21 cellular contexts compared by ENCODE assay signal in the genomic region with DNA sequence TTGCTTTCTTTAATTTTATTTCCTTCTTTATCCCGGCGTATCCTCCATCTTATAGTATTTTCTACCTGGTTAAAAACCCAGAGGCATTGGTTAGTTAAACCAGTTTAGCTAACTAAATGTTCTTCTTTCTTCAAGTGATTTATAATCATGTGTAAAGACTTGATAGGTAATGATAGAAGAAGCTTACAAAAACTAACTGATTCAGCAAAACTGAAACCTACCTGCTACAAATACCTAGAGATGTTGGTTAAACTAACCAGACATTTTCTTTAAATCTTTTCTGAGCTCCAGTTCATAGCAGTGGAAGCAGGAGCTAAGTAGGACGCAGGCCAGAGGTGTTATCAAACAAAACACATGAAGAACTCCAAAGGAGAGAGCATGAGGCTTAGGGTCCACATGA. TPM values are rescaled to one million over a fixed set of nuclear protein-coding genes. Genes with fewer than 3 reads are reported as not detected.
DNase-seq lines count a peak whose midpoint lies in the region; ATAC-seq, FAIRE-seq and TF ChIP-seq lines count a peak whose summit lies in the region.
"Had no signal": no experiment of that assay in that cellular context is flagged by ENCODE, and none has a peak within 500 bp of the region (broad histone marks: within the 10 kb centered on the region; RNA-seq: fewer than 3 reads in every experiment).

No MANE protein-coding gene starts in this region.

- H3K27me3 Mint-ChIP-seq in activated CD4-positive, alpha-beta T cell treated with anti-CD3 and anti-CD28 coated beads for 36 hours: no peaks in the 10 kb centered on the region
- H3K27me3 Mint-ChIP-seq in T-helper 17 cell: no peaks in the 10 kb centered on the region
- H3K27me3 Mint-ChIP-seq: CD8-positive, alpha-beta memory T cell had no signal

- H3K27ac ChIP-seq in HepG2 (ENCODE audit: extremely low read length, insufficient read depth, low read length): no peak overlapping the region
- no peak overlapping the region for H3K27ac ChIP-seq in right lobe of liver
- H3K27ac ChIP-seq: 22Rv1, BLaER1 had no signal

- 91% methylated on average over 3 of the region's 3 CpGs for WGBS in HepG2 (ENCODE audit: low lambda C conversion rate)
- 91% methylated on average over 3 of the region's 3 CpGs for WGBS in right lobe of liver (ENCODE audit: insufficient coverage, low coverage, low lambda C conversion rate, missing lambda C conversion rate)

- no peaks in the 10 kb centered on the region for H3K27me3 ChIP-seq in HepG2 (ENCODE audit: control insufficient read depth in 1 of 2, insufficient read depth in 2 of 2, low read length in 2 of 2)
- H3K27me3 ChIP-seq in right lobe of liver: no peaks in the 10 kb centered on the region
- H3K27me3 ChIP-seq: BLaER1 had no signal

- CTCF ChIA-PET in activated CD4-positive, alpha-beta T cell treated with anti-CD3 and anti-CD28 coated beads for 36 hours (lab: Charles Lee): no interaction called here
- CTCF ChIA-PET in HepG2 (lab: Yijun Ruan, JAX; ENCODE audit: low intra/inter-chr PET ratio, low total read pairs): no interaction called here

- H3K4me3 Mint-ChIP-seq in activated CD4-positive, alpha-beta T cell treated with anti-CD3 and anti-CD28 coated beads for 36 hours: no peak overlapping the region
- H3K4me3 Mint-ChIP-seq in T-helper 17 cell: no peak overlapping the region
- H3K4me3 Mint-ChIP-seq in stimulated activated effector memory CD8-positive, alpha-beta T cell treated with anti-CD3 and anti-CD28 coated beads, Interleukin-12 subunit alpha, Interleukin-12 subunit beta, amount 100 ng/mL, for 72 hours: no peak overlapping the region
- H3K4me3 Mint-ChIP-seq: CD14-positive monocyte; CD8-positive, alpha-beta memory T cell; H9 had no signal

- H3K79me2 ChIP-seq in HepG2 (ENCODE audit: insufficient read depth, low read length): no peaks in the 10 kb centered on the region

- H2AFZ ChIP-seq in HepG2 (ENCODE audit: low read length): no peak overlapping the region

- TF ChIP-seq EP300 in HepG2 (IDR thresholded peaks at IDR 0.05; ENCODE audit: low read depth in 2 of 2, low read length in 2 of 2): no peak
- TF ChIP-seq EP300 in HepG2 (CRISPR knock-in tag; IDR thresholded peaks at IDR 0.05; ENCODE audit: borderline replicate concordance): no peak

- FAIRE-seq in HepG2 (lab: Jason Lieb, UNC): no peak
- FAIRE-seq: GM12878, GM19239, H1 had no signal

- no peaks in the 10 kb centered on the region for H3K4me1 Mint-ChIP-seq in activated CD4-positive, alpha-beta T cell treated with anti-CD3 and anti-CD28 coated beads for 36 hours
- H3K4me1 Mint-ChIP-seq in T-helper 17 cell: no peaks in the 10 kb centered on the region
- H3K4me1 Mint-ChIP-seq in stimulated activated effector memory CD8-positive, alpha-beta T cell treated with anti-CD3 and anti-CD28 coated beads, Interleukin-12 subunit alpha, Interleukin-12 subunit beta, amount 100 ng/mL, for 72 hours: no peaks in the 10 kb centered on the region
- H3K4me1 Mint-ChIP-seq: CD14-positive monocyte; CD8-positive, alpha-beta memory T cell had no signal

- in situ Hi-C loops in HepG2 (cut with HindIII; ENCODE audit: extremely low pct_ligation_motif_present, low pct_unique_long_range_greater_than_20kb): no loop called here

- TF ChIP-seq CTCF in HepG2 (CRISPR knock-in tag; IDR thresholded peaks at IDR 0.05) (no peak), right lobe of liver (IDR thresholded peaks at IDR 0.05) (no peak)

- no peaks in the 10 kb centered on the region for H3K9me3 ChIP-seq in HepG2 (ENCODE audit: low read length)
- no peaks in the 10 kb centered on the region for H3K9me3 ChIP-seq in right lobe of liver
- no peaks in the 10 kb centered on the region for H3K9me3 ChIP-seq in T-helper 17 cell (ENCODE audit: control insufficient read depth, low read length, poor library complexity, severe bottlenecking)
- H3K9me3 ChIP-seq: BLaER1 had no signal

- no peaks in the 10 kb centered on the region for H3K4me1 ChIP-seq in HepG2 (ENCODE audit: insufficient read depth, low read length)
- H3K4me1 ChIP-seq in right lobe of liver: no peaks in the 10 kb centered on the region
- H3K4me1 ChIP-seq: BLaER1 had no signal

- intact Hi-C loops in activated CD4-positive, alpha-beta T cell treated with anti-CD3 and anti-CD28 coated beads for 36 hours (cut with DNase I, micrococcal nuclease): no loop called here
- intact Hi-C loops in HepG2 (cut with micrococcal nuclease; ENCODE audit: unreplicated experiment) (no loop called here), right lobe of liver (cut with DNase I) (no loop called here)

- H3K27ac Mint-ChIP-seq in activated CD4-positive, alpha-beta T cell treated with anti-CD3 and anti-CD28 coated beads for 36 hours: peak overlapping the region; percentile 30
- H3K27ac Mint-ChIP-seq in T-helper 17 cell: peak overlapping the region; percentile 49
- H3K27ac Mint-ChIP-seq in stimulated activated effector memory CD8-positive, alpha-beta T cell treated with anti-CD3 and anti-CD28 coated beads, Interleukin-12 subunit alpha, Interleukin-12 subunit beta, amount 100 ng/mL, for 72 hours: peak overlapping the region; percentile 67

- TF ChIP-seq RAD21 in HepG2 (CRISPR knock-in tag; IDR thresholded peaks at IDR 0.05): no peak

- no TSS peak for BruUV-seq in HepG2 (replicated peaks; lab: Mats Ljungman, UMichigan)

- no peak for ATAC-seq in activated CD4-positive, alpha-beta T cell treated with anti-CD3 and anti-CD28 coated beads for 36 hours
- no peak for ATAC-seq in HepG2
- no peak for ATAC-seq in right lobe of liver
- no peak for ATAC-seq in T-helper 17 cell
- ATAC-seq in stimulated activated effector memory CD8-positive, alpha-beta T cell treated with anti-CD3 and anti-CD28 coated beads, Interleukin-12 subunit alpha, Interleukin-12 subunit beta, amount 100 ng/mL, for 72 hours: no peak
- no peak for ATAC-seq in GM18858 (IDR thresholded peaks at IDR 0.05; ENCODE audit: unreplicated experiment)
- ATAC-seq: GM12878 had no signal

- no peak overlapping the region for H3K4me2 ChIP-seq in HepG2 (ENCODE audit: low read depth, low read length)
- H3K4me2 ChIP-seq: BLaER1 had no signal

- peaks cover 8% of the 10 kb centered on the region for H3K36me3 Mint-ChIP-seq in activated CD4-positive, alpha-beta T cell treated with anti-CD3 and anti-CD28 coated beads for 36 hours (ENCODE audit: low read depth)
- H3K36me3 Mint-ChIP-seq in T-helper 17 cell (ENCODE audit: low read depth): peaks cover 2% of the 10 kb centered on the region
- H3K36me3 Mint-ChIP-seq in stimulated activated effector memory CD8-positive, alpha-beta T cell treated with anti-CD3 and anti-CD28 coated beads, Interleukin-12 subunit alpha, Interleukin-12 subunit beta, amount 100 ng/mL, for 72 hours: peaks cover 71% of the 10 kb centered on the region

- no peak overlapping the region for H3K9ac ChIP-seq in HepG2 (ENCODE audit: insufficient read depth, low read depth, low read length)
- H3K9ac ChIP-seq: BLaER1 had no signal

- no peak for TF ChIP-seq POLR2A in HepG2 (IDR thresholded peaks at IDR 0.05; ENCODE audit: insufficient read depth in 1 of 2, low read depth in 2 of 2, low read length in 2 of 2)
- TF ChIP-seq POLR2A in right lobe of liver (IDR thresholded peaks at IDR 0.05): no peak

- H3K36me3 ChIP-seq in HepG2 (replicated peaks in 1 of 2; ENCODE audit: control insufficient read depth in 1 of 2, insufficient read depth in 2 of 2, low read length in 2 of 2): peaks cover 0 to 18% of the 10 kb centered on the region in 2 experiments; a peak in 2 of 5 replicates
- peaks cover 0 to 31% (median 2%) of the 10 kb centered on the region in 4 donors for H3K36me3 ChIP-seq in right lobe of liver

- H3K9me3 Mint-ChIP-seq in activated CD4-positive, alpha-beta T cell treated with anti-CD3 and anti-CD28 coated beads for 36 hours (ENCODE audit: low read depth): no peaks in the 10 kb centered on the region
- no peaks in the 10 kb centered on the region for H3K9me3 Mint-ChIP-seq in stimulated activated effector memory CD8-positive, alpha-beta T cell treated with anti-CD3 and anti-CD28 coated beads, Interleukin-12 subunit alpha, Interleukin-12 subunit beta, amount 100 ng/mL, for 72 hours
- H3K9me3 Mint-ChIP-seq: CD14-positive monocyte; CD8-positive, alpha-beta memory T cell; H9 had no signal

- no peak for DNase-seq in activated CD4-positive, alpha-beta T cell treated with anti-CD3 and anti-CD28 coated beads for 36 hours
- DNase-seq in activated CD4-positive, alpha-beta T cell treated with anti-CD3 and anti-CD28 coated beads for 1 hour: no peak
- DNase-seq in HepG2 (ENCODE audit: low spot score): no peak
- no peak for DNase-seq in right lobe of liver
- DNase-seq in T-helper 17 cell: no peak
- no peak for DNase-seq in stimulated activated effector memory CD8-positive, alpha-beta T cell treated with anti-CD3 and anti-CD28 coated beads, Interleukin-12 subunit alpha, Interleukin-12 subunit beta, amount 100 ng/mL, for 72 hours (ENCODE audit: low spot score in 2 of 2)
- no peak for DNase-seq in germinal center (ENCODE audit: low spot score)
- DNase-seq: CD8-positive, alpha-beta memory T cell; COR-L47; DMS 273 treated with DMSO at 0.1 percent for 48 hours; DMS53; DND-41; EL; H9 had no signal

- POLR2A ChIA-PET in activated CD4-positive, alpha-beta T cell treated with anti-CD3 and anti-CD28 coated beads for 36 hours (lab: Charles Lee): no interaction called here
- POLR2A ChIA-PET in HepG2 (lab: Yijun Ruan, JAX): no interaction called here

- H3K4me3 ChIP-seq in HepG2 (replicated peaks in 1 of 3; ENCODE audit: insufficient read depth in 1 of 3, low read depth in 2 of 3, low read length in 3 of 3): no peak overlapping the region
- no peak overlapping the region for H3K4me3 ChIP-seq in right lobe of liver
- H3K4me3 ChIP-seq: BLaER1, GM12878 had no signal

- H4K20me1 ChIP-seq in HepG2 (ENCODE audit: insufficient read depth, low read length): no peaks in the 10 kb centered on the region
- H4K20me1 ChIP-seq: BLaER1 had no signal

RNA-seq across cellular contexts. Expression of gene LEO1, which starts 44.8 kb away (rescaled TPM):
- 10 to 100 TPM; 31.4 to 40.0 TPM for total RNA-seq in activated CD4-positive, alpha-beta T cell treated with anti-CD3 and anti-CD28 coated beads for 36 hours
- total RNA-seq in HepG2 (2016; rRNA removed; fragmentation: Illumina TruSeq; extraction: Trizol) (60.3 and 103 TPM in 2 replicates), right lobe of liver (10 to 100 TPM in 4 of 6 experiments, 1 to 10 TPM in 2; 8.9 to 20.6 (median 11.9) TPM), T-helper 17 cell (1 to 10 TPM; 8.8 to 9.4 TPM)
- total RNA-seq in HepG2 (2016; cell fraction: cytosol; rRNA removed; fragmentation: Illumina TruSeq; extraction: Trizol; ENCODE audit: low read depth): 5.4 and 6.7 TPM in 2 replicates
- 59.6 and 98.8 TPM in 2 replicates for total RNA-seq in HepG2 (2016; cell fraction: insoluble cytoplasmic fraction; rRNA removed; fragmentation: Illumina TruSeq; extraction: Trizol)
- total RNA-seq in HepG2 (2016; cell fraction: membrane; rRNA removed; fragmentation: Illumina TruSeq; extraction: Trizol): 11.8 and 15.6 TPM in 2 replicates
- 31.2 and 37.2 TPM in 2 replicates for total RNA-seq in HepG2 (2016; cell fraction: nucleus; rRNA removed; fragmentation: Illumina TruSeq; extraction: Trizol)
- polyA plus RNA-seq in HepG2 (2011; rRNA removed): 14.8 and 17.0 TPM in 2 replicates
- polyA plus RNA-seq in HepG2 (2011; cell fraction: cytosol; rRNA removed): 5.5 and 8.8 TPM in 2 replicates
- polyA plus RNA-seq in HepG2 (2011; cell fraction: nucleus; rRNA removed): 6.2 and 9.5 TPM in 2 replicates
- 53.1 and 82.9 TPM in 2 replicates for polyA plus RNA-seq in HepG2 (2012)
- 1.7 and 2.5 TPM in 2 replicates for polyA plus RNA-seq in HepG2 (2016; cell fraction: cytosol; fragmentation: Illumina TruSeq; extraction: Trizol; ENCODE audit: low read depth)
- 95.3 and 96.1 TPM in 2 replicates for polyA plus RNA-seq in HepG2 (2016; cell fraction: insoluble cytoplasmic fraction; fragmentation: Illumina TruSeq; extraction: Trizol; ENCODE audit: low read depth)
- 3.5 and 5.3 TPM in 2 replicates for polyA plus RNA-seq in HepG2 (2016; cell fraction: membrane; fragmentation: Illumina TruSeq; extraction: Trizol; ENCODE audit: low read depth)
- polyA plus RNA-seq in HepG2 (2016; cell fraction: nucleus; fragmentation: Illumina TruSeq; extraction: Trizol; ENCODE audit: insufficient read depth, low read depth): 34.7 and 39.3 TPM in 2 replicates
- 4.3 TPM in 2 replicates for polyA minus RNA-seq in HepG2 (2011; rRNA and poly(A)+ RNA removed; ENCODE audit: low replicate concordance)
- polyA minus RNA-seq in HepG2 (2011; cell fraction: cytosol; rRNA and poly(A)+ RNA removed): 14.5 and 17.0 TPM in 2 replicates
- polyA minus RNA-seq in HepG2 (2011; cell fraction: nucleus; rRNA and poly(A)+ RNA removed): 22.8 and 38.7 TPM in 2 replicates
